Comparison of ENCODE assay signal across 22 cellular contexts in genomic region chr1:44000266-44000665, GRCh38. TPM values are rescaled to one million over a fixed set of nuclear protein-coding genes. Genes with fewer than 3 reads are reported as not detected.
DNase-seq lines count a peak whose midpoint lies in the region; ATAC-seq, FAIRE-seq and TF ChIP-seq lines count a peak whose summit lies in the region.
"Had no signal": no experiment of that assay in that cellular context is flagged by ENCODE, and none has a peak within 500 bp of the region (broad histone marks: within the 10 kb centered on the region; RNA-seq: fewer than 3 reads in every experiment).

No MANE protein-coding gene starts in this region.

- H3K23ac ChIP-seq in neuronal stem cell (ENCODE audit: low read depth, low read length, poor library complexity) = no peak overlapping the region

- CTCF ChIA-PET in RWPE1 (lab: Yijun Ruan, JAX) = interaction anchor here (0.7 kb wide), 1 partner anchor 655 kb away, joined by 3 read pairs; no protein-coding TSS in a partner anchor

- TF ChIP-seq CTCF in RWPE1 (conservative IDR thresholded peaks at IDR 0.05; ENCODE audit: low read depth) (no peak), endodermal cell (conservative IDR thresholded peaks at IDR 0.05) (no peak), osteocyte (IDR thresholded peaks at IDR 0.05) (no peak)

- H3K36me3 ChIP-seq in endodermal cell (ENCODE audit: control insufficient read depth, insufficient read depth, low read length) (no peaks in the 10 kb centered on the region), neuronal stem cell (replicated peaks in 1 of 2; ENCODE audit: control insufficient read depth in 2 of 2, insufficient read depth in 2 of 2, low read length in 2 of 2) (peaks cover 0 to 26% of the 10 kb centered on the region in 2 donors), HAP-1 (replicated peaks) (peaks cover 7% of the 10 kb centered on the region)
- H3K36me3 ChIP-seq: BE2C had no signal

- DNase-seq in RWPE1 (ENCODE audit: low spot score) (no peak), endodermal cell (peak; percentile 93), neuronal stem cell (ENCODE audit: low spot score) (no peak), osteocyte (ENCODE audit: extremely low spot score, unreplicated experiment) (no peak), HTR-8/SVneo (ENCODE audit: insufficient read length, low spot score) (no peak), HAP-1 (ENCODE audit: low spot score in 2 of 2) (no peak)
- DNase-seq: ACHN; BE2C; CD4-positive, CD25-positive, alpha-beta regulatory T cell; CD8-positive, alpha-beta memory T cell; COR-L47; DMS 273 treated with DMSO at 0.1 percent for 48 hours; DMS53; DND-41; EL; GM23248; HCEC 1CT; HFFc6 had no signal

- no peak overlapping the region for H2AFZ ChIP-seq in neuronal stem cell (ENCODE audit: low read length)
- H2AFZ ChIP-seq: GM23248 had no signal

- no peak overlapping the region for H3K14ac ChIP-seq in neuronal stem cell (ENCODE audit: low read length)

- no peak for ATAC-seq in HG02763 (IDR thresholded peaks at IDR 0.05; ENCODE audit: unreplicated experiment)
- ATAC-seq: GM12878 had no signal

- no peak overlapping the region for H2BK5ac ChIP-seq in neuronal stem cell (ENCODE audit: low read length)

- FAIRE-seq in HTR-8/SVneo (lab: Jason Lieb, UNC) = no peak
- FAIRE-seq: A204.1, GM12878, GM19239 had no signal

- no peak overlapping the region for H4K91ac ChIP-seq in neuronal stem cell (ENCODE audit: low read depth, low read length, poor library complexity)

- no peaks in the 10 kb centered on the region for H3K9me3 Mint-ChIP-seq in endodermal cell
- H3K9me3 Mint-ChIP-seq in osteocyte (ENCODE audit: unreplicated experiment) = no peaks in the 10 kb centered on the region
- H3K9me3 Mint-ChIP-seq: CD4-positive, CD25-positive, alpha-beta regulatory T cell; CD8-positive, alpha-beta memory T cell; HFFc6 had no signal

- POLR2A ChIA-PET in RWPE1 (lab: Yijun Ruan, JAX; ENCODE audit: low non-redundant PET) = no interaction called here

- H3K79me1 ChIP-seq in neuronal stem cell (ENCODE audit: low read depth, low read length) = peaks cover 2% of the 10 kb centered on the region

- H3K27me3 ChIP-seq in endodermal cell (ENCODE audit: control insufficient read depth, insufficient read depth, low read length, poor library complexity, severe bottlenecking) (no peaks in the 10 kb centered on the region), neuronal stem cell (ENCODE audit: control insufficient read depth in 3 of 3, insufficient read depth in 3 of 3, low read depth in 1 of 3, low read length in 3 of 3) (no peaks in the 10 kb centered on the region), HAP-1 (ENCODE audit: low read depth) (no peaks in the 10 kb centered on the region)
- H3K27me3 ChIP-seq: BE2C had no signal

- H3K4me1 Mint-ChIP-seq in endodermal cell (peaks cover 42% of the 10 kb centered on the region), osteocyte (ENCODE audit: unreplicated experiment) (no peaks in the 10 kb centered on the region)
- H3K4me1 Mint-ChIP-seq: CD4-positive, CD25-positive, alpha-beta regulatory T cell; CD8-positive, alpha-beta memory T cell had no signal

- H2BK120ac ChIP-seq in neuronal stem cell (ENCODE audit: low read depth, low read length) = no peak overlapping the region

- H3K4ac ChIP-seq in neuronal stem cell (ENCODE audit: low read length) = no peak overlapping the region

- H3K9me3 ChIP-seq in endodermal cell (ENCODE audit: control insufficient read depth, low read length) (no peaks in the 10 kb centered on the region), neuronal stem cell (replicated peaks in 1 of 2; ENCODE audit: control insufficient read depth in 2 of 2, insufficient read depth in 1 of 2, low read depth in 1 of 2, low read length in 2 of 2) (no peaks in the 10 kb centered on the region), HAP-1 (no peaks in the 10 kb centered on the region)
- H3K9me3 ChIP-seq: BE2C had no signal

- H3K4me3 Mint-ChIP-seq in endodermal cell (no peak overlapping the region), osteocyte (ENCODE audit: unreplicated experiment) (no peak overlapping the region)
- H3K4me3 Mint-ChIP-seq: CD4-positive, CD25-positive, alpha-beta regulatory T cell; CD8-positive, alpha-beta memory T cell; HFFc6 had no signal

- H3K27ac ChIP-seq in RWPE1 (peak overlapping the region; percentile 10; the same call in 1 of the 2 replicates), endodermal cell (ENCODE audit: low read depth, low read length) (peak overlapping the region; percentile 59), neuronal stem cell (replicated peaks; ENCODE audit: low read length) (no peak overlapping the region)
- H3K27ac ChIP-seq: GM23248 had no signal

- H3K36me3 Mint-ChIP-seq in endodermal cell (ENCODE audit: low read depth) = peaks cover 13% of the 10 kb centered on the region
- H3K36me3 Mint-ChIP-seq in osteocyte (ENCODE audit: unreplicated experiment) = peaks cover 19% of the 10 kb centered on the region
- H3K36me3 Mint-ChIP-seq: CD4-positive, CD25-positive, alpha-beta regulatory T cell; CD8-positive, alpha-beta memory T cell had no signal

- H3K4me3 ChIP-seq in endodermal cell (ENCODE audit: low read length) = no peak overlapping the region
- H3K4me3 ChIP-seq in neuronal stem cell (ENCODE audit: low read length in 2 of 2) = no peak overlapping the region
- H3K4me3 ChIP-seq in HAP-1 = no peak overlapping the region
- H3K4me3 ChIP-seq: GM12878, GM23248 had no signal

- H3K27ac Mint-ChIP-seq in endodermal cell (peak overlapping the region; percentile 92), osteocyte (ENCODE audit: unreplicated experiment) (no peak overlapping the region)
- H3K27ac Mint-ChIP-seq: CD4-positive, CD25-positive, alpha-beta regulatory T cell; CD8-positive, alpha-beta memory T cell; HFFc6 had no signal

- no peak overlapping the region for H2AK5ac ChIP-seq in neuronal stem cell (ENCODE audit: low read depth, low read length)

- H3K27me3 Mint-ChIP-seq in endodermal cell (ENCODE audit: insufficient read depth) (no peaks in the 10 kb centered on the region), osteocyte (ENCODE audit: unreplicated experiment) (no peaks in the 10 kb centered on the region)
- H3K27me3 Mint-ChIP-seq: CD4-positive, CD25-positive, alpha-beta regulatory T cell had no signal

- no peak overlapping the region for H3K4me2 ChIP-seq in neuronal stem cell (ENCODE audit: insufficient read depth, low read length, poor library complexity, severe bottlenecking)

- no peak overlapping the region for H4K8ac ChIP-seq in neuronal stem cell (ENCODE audit: low read depth, low read length)

- H3K9ac ChIP-seq in endodermal cell (ENCODE audit: extremely low read depth, low read length, poor library complexity, severe bottlenecking) (peak overlapping the region; percentile 33), neuronal stem cell (ENCODE audit: low read depth, low read length, poor library complexity) (peak overlapping the region; percentile 63)
- H3K9ac ChIP-seq: GM23248 had no signal

- H3K18ac ChIP-seq in neuronal stem cell (ENCODE audit: low read length) = no peak overlapping the region

- H3K4me1 ChIP-seq in endodermal cell (ENCODE audit: control insufficient read depth, insufficient read depth, low read length) = peaks cover 31% of the 10 kb centered on the region
- peaks cover 16 to 18% of the 10 kb centered on the region in 2 donors for H3K4me1 ChIP-seq in neuronal stem cell (ENCODE audit: control insufficient read depth in 2 of 2, insufficient read depth in 1 of 2, low read depth in 1 of 2, low read length in 2 of 2)
- H3K4me1 ChIP-seq in HAP-1 = peaks cover 3% of the 10 kb centered on the region; the same call in 1 of the 2 replicates

- 50 to 80% methylated on average over 5 to 7 of the region's 7 CpGs for WGBS in endodermal cell (ENCODE audit: insufficient coverage in 1 of 2, insufficient read length in 1 of 2), 2 experiments
- WGBS in neuronal stem cell (ENCODE audit: extremely low coverage in 2 of 2, insufficient read length in 2 of 2, insufficient replicate concordance in 1 of 2), 2 donors = no CpG with 5 or more reads among the region's 7 CpGs

- no peak overlapping the region for H2BK12ac ChIP-seq in neuronal stem cell (ENCODE audit: low read length)

- H2BK15ac ChIP-seq in neuronal stem cell (ENCODE audit: low read length) = no peak overlapping the region

- in situ Hi-C loops in HAP-1 (cut with MboI; ENCODE audit: low sequenced_read_pairs) = no loop called here

RNA-seq across cellular contexts. Expression of gene CCDC24, which starts 8.9 kb away (rescaled TPM):
- total RNA-seq in endodermal cell (10 to 100 TPM; 26.6 to 31.1 TPM), osteocyte (5.1 and 5.3 TPM in 2 replicates)
- 13.3 TPM for polyA plus RNA-seq in endodermal cell (2013, experiment 1 of 2)
- polyA plus RNA-seq in endodermal cell (2013, experiment 2 of 2) = 11.1 TPM
- polyA plus RNA-seq in neuronal stem cell (2013, experiment 1 of 2) = 5.3 TPM
- 5.5 TPM for polyA plus RNA-seq in neuronal stem cell (2013, experiment 2 of 2)

RNA-seq across cellular contexts. Expression of gene B4GALT2, which starts 21.3 kb away (rescaled TPM):
- total RNA-seq in endodermal cell (10 to 100 TPM; 62.7 to 72.7 TPM), osteocyte (62.8 and 65.5 TPM in 2 replicates)
- 89.1 TPM for polyA plus RNA-seq in endodermal cell (2013, experiment 1 of 2)
- polyA plus RNA-seq in endodermal cell (2013, experiment 2 of 2) = 82.9 TPM
- polyA plus RNA-seq in neuronal stem cell (2013, experiment 1 of 2) = 64.3 TPM
- 60.7 TPM for polyA plus RNA-seq in neuronal stem cell (2013, experiment 2 of 2)

RNA-seq across cellular contexts. Expression of gene ATP6V0B, which starts 25.5 kb away (rescaled TPM):
- total RNA-seq in endodermal cell (100 to 1,000 TPM; 108 to 116 TPM), osteocyte (128 and 130 TPM in 2 replicates)
- 120 TPM for polyA plus RNA-seq in endodermal cell (2013, experiment 1 of 2)
- 111 TPM for polyA plus RNA-seq in endodermal cell (2013, experiment 2 of 2)
- 44.2 TPM for polyA plus RNA-seq in neuronal stem cell (2013, experiment 1 of 2)
- polyA plus RNA-seq in neuronal stem cell (2013, experiment 2 of 2) = 41.9 TPM

RNA-seq across cellular contexts. Expression of gene DPH2, which starts 30.5 kb away (rescaled TPM):
- total RNA-seq in endodermal cell (10 to 100 TPM; 28.5 to 31.3 TPM), osteocyte (21.7 and 22.4 TPM in 2 replicates)
- 26.1 TPM for polyA plus RNA-seq in endodermal cell (2013, experiment 1 of 2)
- polyA plus RNA-seq in endodermal cell (2013, experiment 2 of 2) = 19.5 TPM
- 11.1 TPM for polyA plus RNA-seq in neuronal stem cell (2013, experiment 1 of 2)
- 11.6 TPM for polyA plus RNA-seq in neuronal stem cell (2013, experiment 2 of 2)

RNA-seq across cellular contexts. Expression of gene SLC6A9, which starts 31.0 kb away (rescaled TPM):
- total RNA-seq in endodermal cell (10 to 100 TPM in 1 of 2 donors, 1 to 10 TPM in 1; 5.7 to 11.4 TPM), osteocyte (49.4 and 51.6 TPM in 2 replicates)
- 24.7 TPM for polyA plus RNA-seq in endodermal cell (2013, experiment 1 of 2)
- polyA plus RNA-seq in endodermal cell (2013, experiment 2 of 2) = 15.9 TPM
- polyA plus RNA-seq in neuronal stem cell (2013, experiment 1 of 2) = 10.8 TPM
- polyA plus RNA-seq in neuronal stem cell (2013, experiment 2 of 2) = 10.8 TPM
